In genomic region chr2:42978175-42978886, GRCh38 we compare ENCODE assay signal across 26 cellular contexts.
DNase-seq lines count a peak whose midpoint lies in the region; ATAC-seq and TF ChIP-seq lines count a peak whose summit lies in the region.
"Had no signal": no experiment of that assay in that cellular context is flagged by ENCODE, and none has a peak within 500 bp of the region (broad histone marks: within the 10 kb centered on the region; RNA-seq: fewer than 3 reads in every experiment).

No MANE protein-coding gene starts in this region.

- H3K9ac ChIP-seq in mammary epithelial cell (ENCODE audit: insufficient read depth, low read length), result no peak overlapping the region

- H3K4me1 Mint-ChIP-seq in MCF 10A (ENCODE audit: insufficient read depth, unreplicated experiment), result peaks cover 31% of the 10 kb centered on the region

- no peaks in the 10 kb centered on the region for H4K20me1 ChIP-seq in mammary epithelial cell (ENCODE audit: insufficient read depth, low read length)

- no peak for DNase-seq in MCF 10A (ENCODE audit: unreplicated experiment)
- no peak for DNase-seq in mammary epithelial cell
- DNase-seq in body of pancreas, result peak; percentile 45 to 65 (median 64)
- peak in 3 of 5 donors; percentile 15 to 20 (median 16) for DNase-seq in ovary
- DNase-seq in uterus, result peak; percentile 11
- DNase-seq in prostate gland (ENCODE audit: low spot score), result no peak
- DNase-seq in coronary artery (ENCODE audit: low spot score), result no peak
- no peak for DNase-seq in KG1 (lab: John Stamatoyannopoulos, UW)
- DNase-seq: activated CD8-positive, alpha-beta memory T cell treated with anti-CD3 and anti-CD28 coated beads for 24 hours; activated naive CD4-positive, alpha-beta T cell; activated T-cell treated with anti-CD3 and anti-CD28 coated beads, Interleukin-2, amount 50 U/mL, for 1 hour; BE2C; colonic mucosa; EL; gastrocnemius medialis; HCEC 1CT; hypothalamus; left ventricle myocardium inferior; midbrain; NCI-H2081 treated with DMSO at 0.1 percent for 48 hours; NCI-H345; nephron progenitor cell; psoas muscle; SHP77; substantia nigra had no signal

- dilution Hi-C loops in mammary epithelial cell (cut with HindIII; ENCODE audit: low sequenced_read_pairs), result no loop called here

- H3K36me3 ChIP-seq in mammary epithelial cell (ENCODE audit: insufficient read depth, low read length) (no peaks in the 10 kb centered on the region), body of pancreas (replicated peaks in 1 of 2; ENCODE audit: insufficient read depth in 1 of 2, low read depth in 2 of 2) (no peaks in the 10 kb centered on the region), ovary (no peaks in the 10 kb centered on the region), uterus (no peaks in the 10 kb centered on the region), prostate gland (no peaks in the 10 kb centered on the region)
- H3K36me3 ChIP-seq: BE2C, colonic mucosa, gastrocnemius medialis, left ventricle myocardium inferior had no signal

- H2AFZ ChIP-seq in mammary epithelial cell (ENCODE audit: low read depth, low read length), result no peak overlapping the region

- BruUV-seq in MCF 10A (replicated peaks; lab: Mats Ljungman, UMichigan) (no TSS peak), mammary epithelial cell (replicated peaks; lab: Mats Ljungman, UMichigan) (no TSS peak)

- H3K27ac ChIP-seq in mammary epithelial cell (ENCODE audit: insufficient read depth, low read depth, low read length) (no peak overlapping the region), body of pancreas (peak overlapping the region; percentile 50 to 78 (median 72)), ovary (no peak overlapping the region), uterus (no peak overlapping the region), prostate gland (no peak overlapping the region), coronary artery (no peak overlapping the region)
- H3K27ac ChIP-seq: gastrocnemius medialis, left ventricle myocardium inferior, psoas muscle had no signal

- CTCF ChIA-PET in MCF 10A (lab: Yijun Ruan, JAX) (interaction anchor here (0.6 to 8.9 kb wide), 8 partner anchors 45 to 514 kb away, joined by 3 to 108 read pairs (median 4); no protein-coding TSS in a partner anchor), mammary epithelial cell (lab: Charles Lee; ENCODE audit: low non-redundant PET) (no interaction called here)

- H3K4me2 ChIP-seq in mammary epithelial cell (ENCODE audit: insufficient read depth, low read depth, low read length), result no peak overlapping the region

- TF ChIP-seq EP300 in ovary (IDR thresholded peaks at IDR 0.05), result no peak

- H3K4me1 ChIP-seq in mammary epithelial cell (ENCODE audit: insufficient read depth, low read length) (peaks cover 29% of the 10 kb centered on the region), body of pancreas (peaks cover 69% of the 10 kb centered on the region), ovary (ENCODE audit: insufficient read depth) (peaks cover 12% of the 10 kb centered on the region), uterus (peaks cover 0 to 6% of the 10 kb centered on the region in 2 donors), prostate gland (replicated peaks) (no peaks in the 10 kb centered on the region)

- H3K27me3 Mint-ChIP-seq in MCF 10A (ENCODE audit: insufficient read depth, unreplicated experiment), result no peaks in the 10 kb centered on the region

- intact Hi-C loops in MCF 10A (cut with micrococcal nuclease) (loop anchor here (5.0 to 10.0 kb wide), 3 partner anchors 96 to 564 kb away; no protein-coding TSS in a partner anchor), mammary epithelial cell (cut with micrococcal nuclease) (loop anchor here (5.0 kb wide), 1 partner anchor 94 kb away; no protein-coding TSS in a partner anchor), body of pancreas (cut with DNase I) (no loop called here), ovary (cut with DNase I) (loop anchor here (5.0 to 10.0 kb wide), 7 partner anchors 39 to 506 kb away; partner anchors contain the start of gene ZFP36L2 (in 1 of the 4)), uterus (cut with DNase I; ENCODE audit: low total_unique reads) (loop anchor here (5.0 kb wide), 1 partner anchor 244 kb away; no protein-coding TSS in a partner anchor), prostate gland (cut with DNase I) (loop anchor here (5.0 kb wide), 1 partner anchor 44 kb away; no protein-coding TSS in a partner anchor)

- H3K27me3 ChIP-seq in mammary epithelial cell (ENCODE audit: insufficient read depth, low read length) (no peaks in the 10 kb centered on the region), body of pancreas (no peaks in the 10 kb centered on the region), ovary (no peaks in the 10 kb centered on the region), uterus (no peaks in the 10 kb centered on the region), prostate gland (replicated peaks; ENCODE audit: insufficient read depth) (no peaks in the 10 kb centered on the region)
- H3K27me3 ChIP-seq: BE2C, colonic mucosa, gastrocnemius medialis had no signal

- ATAC-seq in body of pancreas, result peak; percentile 36
- ATAC-seq: gastrocnemius medialis, psoas muscle had no signal

- H3K9me3 Mint-ChIP-seq in MCF 10A (ENCODE audit: unreplicated experiment), result no peaks in the 10 kb centered on the region
- H3K9me3 Mint-ChIP-seq: IgD-negative memory B cell had no signal

- no peak for TF ChIP-seq CTCF in MCF 10A (IDR thresholded peaks at IDR 0.05; ENCODE audit: unreplicated experiment)
- no peak for TF ChIP-seq CTCF in mammary epithelial cell (conservative IDR thresholded peaks at IDR 0.05 in 1 of 2, IDR thresholded peaks at IDR 0.05 in 1 of 2; ENCODE audit: extremely low read depth in 1 of 2, insufficient read depth in 1 of 2, low read depth in 1 of 2, low read length in 2 of 2)
- no peak for TF ChIP-seq CTCF in body of pancreas (IDR thresholded peaks at IDR 0.05)
- TF ChIP-seq CTCF in ovary (IDR thresholded peaks at IDR 0.05), result no peak
- TF ChIP-seq CTCF in uterus (IDR thresholded peaks at IDR 0.05), result no peak
- no peak for TF ChIP-seq CTCF in prostate gland (IDR thresholded peaks at IDR 0.05)
- no peak for TF ChIP-seq CTCF in coronary artery (IDR thresholded peaks at IDR 0.05)

- POLR2A ChIA-PET in MCF 10A (lab: Yijun Ruan, JAX), result interaction anchor here (0.7 to 1.3 kb wide), 5 partner anchors 8 to 243 kb away, joined by 3 to 4 read pairs (median 3); no protein-coding TSS in a partner anchor

- TF ChIP-seq POLR2A in body of pancreas (IDR thresholded peaks at IDR 0.05) (no peak), ovary (IDR thresholded peaks at IDR 0.05) (no peak), uterus (IDR thresholded peaks at IDR 0.05) (no peak), prostate gland (IDR thresholded peaks at IDR 0.05) (no peak)

- H3K9me3 ChIP-seq in mammary epithelial cell (replicated peaks; ENCODE audit: insufficient read depth, low read length) (no peaks in the 10 kb centered on the region), body of pancreas (no peaks in the 10 kb centered on the region), ovary (no peaks in the 10 kb centered on the region), uterus (no peaks in the 10 kb centered on the region), prostate gland (no peaks in the 10 kb centered on the region)
- H3K9me3 ChIP-seq: colonic mucosa, gastrocnemius medialis, left ventricle myocardium inferior, psoas muscle had no signal

- H3K79me2 ChIP-seq in mammary epithelial cell (ENCODE audit: insufficient read depth, low read length), result no peaks in the 10 kb centered on the region

- no peak overlapping the region for H3K4me3 ChIP-seq in mammary epithelial cell (replicated peaks in 1 of 3; ENCODE audit: insufficient read depth in 1 of 3, low read depth in 2 of 3, low read length in 3 of 3)
- no peak overlapping the region for H3K4me3 ChIP-seq in body of pancreas
- no peak overlapping the region for H3K4me3 ChIP-seq in ovary
- H3K4me3 ChIP-seq in uterus, result no peak overlapping the region
- H3K4me3 ChIP-seq in prostate gland, result no peak overlapping the region
- no peak overlapping the region for H3K4me3 ChIP-seq in coronary artery
- H3K4me3 ChIP-seq: colonic mucosa, gastrocnemius medialis, left ventricle myocardium inferior, psoas muscle had no signal

- H3K27ac Mint-ChIP-seq in MCF 10A (ENCODE audit: low read depth, unreplicated experiment), result peak overlapping the region; percentile 5
- H3K27ac Mint-ChIP-seq: nephron progenitor cell had no signal

- in situ Hi-C loops in mammary epithelial cell (cut with MboI; ENCODE audit: low sequenced_read_pairs in 2 of 2), result loop anchor here in 1 of 2 donors (10.0 kb wide), 1 partner anchor 246 kb away; the partner anchor contains the start of gene ZFP36L2

- H3K36me3 Mint-ChIP-seq in MCF 10A (ENCODE audit: insufficient read depth, unreplicated experiment), result peaks cover 6% of the 10 kb centered on the region

- WGBS in mammary epithelial cell (ENCODE audit: low coverage, missing lambda C conversion rate), result 96% methylated on average over 3 of the region's 5 CpGs
- WGBS in body of pancreas, 2 donors, result 54 to 96% methylated on average over 1 to 5 of the region's 5 CpGs
- 93 to 99% (median 94%) methylated on average over 4 to 5 of the region's 5 CpGs for WGBS in ovary, 3 donors
- WGBS in prostate gland, result 95% methylated on average over 5 of the region's 5 CpGs

- no peak overlapping the region for H3K4me3 Mint-ChIP-seq in MCF 10A (ENCODE audit: unreplicated experiment)
- H3K4me3 Mint-ChIP-seq: IgD-negative memory B cell, nephron progenitor cell had no signal

Comparison
In these comparisons a context has a peak if more than half of its experiments do, and no peak if none do; other contexts are left out.
1. DNase-seq: peak in body of pancreas (4 of 4), ovary (3 of 5) and uterus (2 of 2); none in MCF 10A (single experiment), mammary epithelial cell (single experiment), prostate gland (single experiment), coronary artery (single experiment) and KG1 (single experiment).
2. H3K27ac ChIP-seq: peak in body of pancreas (4 of 4); none in mammary epithelial cell (single experiment), ovary (0 of 2), uterus (0 of 2), prostate gland (0 of 2) and coronary artery (0 of 2).